ENCODE assay signal across 12 cellular contexts in the genomic region with DNA sequence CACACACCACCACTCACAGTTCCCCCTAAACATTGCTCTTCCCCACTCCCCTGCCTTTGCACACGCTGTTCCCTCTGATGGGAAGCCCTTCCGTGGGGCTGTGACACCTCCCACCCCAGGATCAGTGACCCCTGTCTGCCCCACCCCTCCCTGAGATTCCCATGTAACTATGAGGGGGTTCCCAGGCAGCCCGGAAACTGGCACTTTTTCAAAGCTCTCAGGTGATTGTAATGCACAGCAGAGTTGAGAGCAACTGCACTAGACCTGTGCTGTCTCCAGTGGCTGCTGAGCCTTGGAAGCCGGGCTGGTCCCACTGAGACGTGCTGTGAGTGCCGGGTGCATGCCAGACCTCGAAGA. TPM values are rescaled to one million over a fixed set of nuclear protein-coding genes. Genes with fewer than 3 reads are reported as not detected.
A peak's percentile ranks its signal among the peaks of the same experiment; 100 is the strongest.
DNase-seq lines count a peak whose midpoint lies in the region; ATAC-seq and TF ChIP-seq lines count a peak whose summit lies in the region.
"Had no signal": no experiment of that assay in that cellular context is flagged by ENCODE, and none has a peak within 500 bp of the region (broad histone marks: within the 10 kb centered on the region; RNA-seq: fewer than 3 reads in every experiment).

No MANE protein-coding gene starts in this region.

- H3K4me3 ChIP-seq in left lung (no peak overlapping the region), OCI-LY7 (ENCODE audit: low read depth, low read length, poor library complexity, severe bottlenecking) (no peak overlapping the region), prostate gland (no peak overlapping the region)
- H3K4me3 ChIP-seq: cardiac muscle cell had no signal

- H3K4me3 Mint-ChIP-seq in activated B cell treated with CpG ODN at 0.5 μM for 24 hours (no peak overlapping the region), endothelial cell (ENCODE audit: unreplicated experiment) (no peak overlapping the region)
- H3K4me3 Mint-ChIP-seq: T-cell had no signal

- H3K4me1 ChIP-seq in left lung (peaks cover 0 to 14% of the 10 kb centered on the region in 2 donors), OCI-LY7 (ENCODE audit: insufficient read depth, low read length, poor library complexity, severe bottlenecking) (no peaks in the 10 kb centered on the region), prostate gland (replicated peaks) (peaks cover 4% of the 10 kb centered on the region)

- H3K27me3 Mint-ChIP-seq in activated B cell treated with CpG ODN at 0.5 μM for 24 hours (no peaks in the 10 kb centered on the region), endothelial cell (ENCODE audit: unreplicated experiment) (no peaks in the 10 kb centered on the region)
- H3K27me3 Mint-ChIP-seq: T-cell had no signal

- H3K9me3 Mint-ChIP-seq in activated B cell treated with CpG ODN at 0.5 μM for 24 hours (no peaks in the 10 kb centered on the region), endothelial cell (ENCODE audit: unreplicated experiment) (no peaks in the 10 kb centered on the region)
- H3K9me3 Mint-ChIP-seq: T-cell had no signal

- no peak for TF ChIP-seq CTCF in activated B cell treated with CpG ODN at 0.5 μM for 24 hours (IDR thresholded peaks at IDR 0.05)
- TF ChIP-seq CTCF in left lung (IDR thresholded peaks at IDR 0.05) = no peak
- TF ChIP-seq CTCF in OCI-LY7 (conservative IDR thresholded peaks at IDR 0.05; ENCODE audit: low read length) = no peak
- no peak for TF ChIP-seq CTCF in endothelial cell (IDR thresholded peaks at IDR 0.05; ENCODE audit: unreplicated experiment)
- no peak for TF ChIP-seq CTCF in prostate gland (IDR thresholded peaks at IDR 0.05)

- CTCF ChIA-PET in activated B cell treated with CpG ODN at 0.5 μM for 24 hours (lab: Charles Lee) (no interaction called here), OCI-LY7 (lab: Charles Lee; ENCODE audit: unreplicated experiment) (no interaction called here)

- H3K27me3 ChIP-seq in left lung = no peaks in the 10 kb centered on the region
- no peaks in the 10 kb centered on the region for H3K27me3 ChIP-seq in prostate gland (replicated peaks; ENCODE audit: insufficient read depth)
- H3K27me3 ChIP-seq: cardiac muscle cell had no signal

- H3K4me1 Mint-ChIP-seq in activated B cell treated with CpG ODN at 0.5 μM for 24 hours (no peaks in the 10 kb centered on the region), endothelial cell (ENCODE audit: unreplicated experiment) (no peaks in the 10 kb centered on the region)
- H3K4me1 Mint-ChIP-seq: T-cell had no signal

- POLR2A ChIA-PET in activated B cell treated with CpG ODN at 0.5 μM for 24 hours (lab: Charles Lee) = no interaction called here
- POLR2A ChIA-PET in OCI-LY7 (lab: Charles Lee) = no interaction called here

- H3K27ac Mint-ChIP-seq in activated B cell treated with CpG ODN at 0.5 μM for 24 hours (no peak overlapping the region), endothelial cell (ENCODE audit: unreplicated experiment) (no peak overlapping the region)
- H3K27ac Mint-ChIP-seq: T-cell had no signal

- H3K9me2 ChIP-seq in OCI-LY7 (ENCODE audit: insufficient read depth, low read length) = no peaks in the 10 kb centered on the region

- 36% methylated on average over 7 of the region's 7 CpGs for WGBS in prostate gland

- no peak for ATAC-seq in activated B cell treated with CpG ODN at 0.5 μM for 24 hours (ENCODE audit: low read depth)
- ATAC-seq in left lung = peak; percentile 31
- ATAC-seq: T-cell had no signal

- H3K36me3 ChIP-seq in left lung = no peaks in the 10 kb centered on the region
- H3K36me3 ChIP-seq in OCI-LY7 (ENCODE audit: insufficient read depth, low read length) = no peaks in the 10 kb centered on the region
- no peaks in the 10 kb centered on the region for H3K36me3 ChIP-seq in prostate gland
- H3K36me3 ChIP-seq: cardiac muscle cell had no signal

- peak; percentile 1 for DNase-seq in stimulated activated CD4-positive, alpha-beta T cell treated with anti-CD3 and anti-CD28 coated beads, Interleukin-15, amount 100 ng/mL, for 24 hours
- DNase-seq in stimulated activated CD4-positive, alpha-beta T cell treated with anti-CD3 and anti-CD28 coated beads, Interleukin-12 subunit alpha, Interleukin-12 subunit beta, amount 100 ng/mL, for 4 hours = no peak
- DNase-seq in activated B cell treated with CpG ODN at 0.5 μM for 24 hours = peak; percentile 15
- peak; percentile 46 to 80 for DNase-seq in left lung
- DNase-seq in globus pallidus (ENCODE audit: low spot score) = no peak
- no peak for DNase-seq in OCI-LY7 (ENCODE audit: low spot score)
- DNase-seq in endothelial cell (ENCODE audit: low spot score) = no peak
- DNase-seq in prostate gland (ENCODE audit: low spot score) = no peak
- DNase-seq: NCI-H510A, retina had no signal

- no peaks in the 10 kb centered on the region for H3K79me2 ChIP-seq in OCI-LY7 (ENCODE audit: insufficient read depth, low read depth, low read length)

- H3K36me3 Mint-ChIP-seq in activated B cell treated with CpG ODN at 0.5 μM for 24 hours (ENCODE audit: low read depth) = no peaks in the 10 kb centered on the region
- no peaks in the 10 kb centered on the region for H3K36me3 Mint-ChIP-seq in endothelial cell (ENCODE audit: low read depth, unreplicated experiment)
- H3K36me3 Mint-ChIP-seq: T-cell had no signal

- no TSS peak for BruUV-seq in OCI-LY7 (replicated peaks; lab: Mats Ljungman, UMichigan)

- H3K9me3 ChIP-seq in left lung (no peaks in the 10 kb centered on the region), OCI-LY7 (ENCODE audit: low read length) (peaks cover 8% of the 10 kb centered on the region), prostate gland (no peaks in the 10 kb centered on the region)

- H3K27ac ChIP-seq in left lung (no peak overlapping the region), OCI-LY7 (ENCODE audit: low read depth, low read length, poor library complexity, severe bottlenecking) (no peak overlapping the region), prostate gland (no peak overlapping the region)
- H3K27ac ChIP-seq: cardiac muscle cell had no signal

- H2AFZ ChIP-seq in OCI-LY7 (ENCODE audit: low read length) = no peak overlapping the region

- H3K4me2 ChIP-seq in OCI-LY7 (ENCODE audit: low read length) = no peak overlapping the region

- TF ChIP-seq POLR2A in prostate gland (IDR thresholded peaks at IDR 0.05) = no peak

- no peaks in the 10 kb centered on the region for H4K20me1 ChIP-seq in OCI-LY7 (ENCODE audit: insufficient read depth, low read length)

- intact Hi-C loops in activated B cell treated with CpG ODN at 0.5 μM for 24 hours (cut with micrococcal nuclease) = no loop called here
- intact Hi-C loops in left lung (cut with DNase I) = no loop called here
- intact Hi-C loops in OCI-LY7 (cut with micrococcal nuclease; ENCODE audit: unreplicated experiment) = no loop called here
- intact Hi-C loops in prostate gland (cut with DNase I) = no loop called here

RNA-seq across cellular contexts. Expression of a gene that starts 29.8 kb away (rescaled TPM):
- total RNA-seq in activated B cell treated with CpG ODN at 0.5 μM for 24 hours = not detected in 2 replicates
- 10 to 100 TPM; 20.2 to 39.8 TPM for total RNA-seq in left lung
- total RNA-seq in OCI-LY7 (2014; rRNA removed; shearing (Covaris generic)) = not detected in 2 replicates
- total RNA-seq in OCI-LY7 (2022) = not detected in 2 replicates
- 0.31 TPM for total RNA-seq in endothelial cell (ENCODE audit: unreplicated experiment)
- 10 to 100 TPM in 1 of 2 donors, 1 to 10 TPM in 1; 4.3 to 16.9 TPM for total RNA-seq in prostate gland
- total RNA-seq: T-cell had no signal

RNA-seq across cellular contexts. Expression of a gene that starts 52.3 kb away (rescaled TPM):
- 0.86 and 1.1 TPM in 2 replicates for total RNA-seq in activated B cell treated with CpG ODN at 0.5 μM for 24 hours
- total RNA-seq in left lung = 10 to 100 TPM; 20.1 to 30.9 TPM
- total RNA-seq in OCI-LY7 (2014; rRNA removed; shearing (Covaris generic)) = 0.25 and 0.31 TPM in 2 replicates
- 1.5 and 2.1 TPM in 2 replicates for total RNA-seq in OCI-LY7 (2022)
- total RNA-seq in endothelial cell (ENCODE audit: unreplicated experiment) = 0.77 TPM
- total RNA-seq in prostate gland = 1 to 10 TPM; 1.6 to 7.0 TPM

Comparison
In these comparisons a context has a peak if more than half of its experiments do, and no peak if none do; other contexts are left out.
1. DNase-seq: peak in stimulated activated CD4-positive, alpha-beta T cell treated with anti-CD3 and anti-CD28 coated beads, Interleukin-15, amount 100 ng/mL, for 24 hours (single experiment), activated B cell treated with CpG ODN at 0.5 μM for 24 hours (single experiment) and left lung (2 of 2); none in stimulated activated CD4-positive, alpha-beta T cell treated with anti-CD3 and anti-CD28 coated beads, Interleukin-12 subunit alpha, Interleukin-12 subunit beta, amount 100 ng/mL, for 4 hours (single experiment), globus pallidus (single experiment), OCI-LY7 (single experiment), endothelial cell (single experiment) and prostate gland (single experiment).